1 cellular context compared by ENCODE assay signal in the genomic region with DNA sequence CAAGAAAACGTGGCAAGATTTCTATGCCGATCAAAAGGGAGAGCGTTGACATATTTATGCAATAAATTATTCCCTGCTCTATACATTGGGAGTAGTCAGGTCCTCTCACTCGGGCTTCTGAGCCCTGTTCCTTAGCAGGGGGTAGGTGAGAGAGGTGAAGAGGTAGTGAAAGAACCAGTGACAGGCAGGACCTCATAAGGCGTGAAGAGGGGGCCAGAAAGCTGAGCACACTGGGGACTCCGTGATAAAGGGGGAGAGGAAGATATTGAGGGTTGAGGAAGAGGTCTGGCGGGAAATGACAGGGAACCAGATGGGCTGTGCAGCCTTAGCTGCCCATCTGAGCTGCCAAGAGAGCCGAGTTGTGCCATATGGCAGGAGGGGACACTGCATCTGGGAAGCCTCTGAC.
TF ChIP-seq lines count a peak whose summit lies in the region.

No MANE protein-coding gene starts in this region.

TF ChIP-seq in WTC11, 78 proteins besides CTCF, POLR2A, EP300 and RAD21 (continued from another document):
- TF ChIP-seq, protein P1, sequence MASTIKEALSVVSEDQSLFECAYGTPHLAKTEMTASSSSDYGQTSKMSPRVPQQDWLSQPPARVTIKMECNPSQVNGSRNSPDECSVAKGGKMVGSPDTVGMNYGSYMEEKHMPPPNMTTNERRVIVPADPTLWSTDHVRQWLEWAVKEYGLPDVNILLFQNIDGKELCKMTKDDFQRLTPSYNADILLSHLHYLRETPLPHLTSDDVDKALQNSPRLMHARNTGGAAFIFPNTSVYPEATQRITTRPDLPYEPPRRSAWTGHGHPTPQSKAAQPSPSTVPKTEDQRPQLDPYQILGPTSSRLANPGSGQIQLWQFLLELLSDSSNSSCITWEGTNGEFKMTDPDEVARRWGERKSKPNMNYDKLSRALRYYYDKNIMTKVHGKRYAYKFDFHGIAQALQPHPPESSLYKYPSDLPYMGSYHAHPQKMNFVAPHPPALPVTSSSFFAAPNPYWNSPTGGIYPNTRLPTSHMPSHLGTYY (CRISPR knock-in tag; IDR thresholded peaks at IDR 0.05) = no peak
- TF ChIP-seq NFE2L1 (CRISPR knock-in tag; IDR thresholded peaks at IDR 0.05) (no peak), TEAD1 (CRISPR knock-in tag; IDR thresholded peaks at IDR 0.05) (no peak), CREB1 (CRISPR knock-in tag; IDR thresholded peaks at IDR 0.05) (no peak)
